12 cellular contexts compared by ENCODE assay signal in genomic region chr14:35347323-35348043, GRCh38. TPM values are rescaled to one million over a fixed set of nuclear protein-coding genes. Genes with fewer than 3 reads are reported as not detected.
DNase-seq lines count a peak whose midpoint lies in the region; ATAC-seq and TF ChIP-seq lines count a peak whose summit lies in the region.
"Had no signal": no experiment of that assay in that cellular context is flagged by ENCODE, and none has a peak within 500 bp of the region (broad histone marks: within the 10 kb centered on the region; RNA-seq: fewer than 3 reads in every experiment).

No MANE protein-coding gene starts in this region.

- H3K27me3 Mint-ChIP-seq in Caco-2 (ENCODE audit: insufficient read depth, unreplicated experiment) = no peaks in the 10 kb centered on the region
- H3K27me3 Mint-ChIP-seq in activated CD8-positive, alpha-beta T cell treated with anti-CD3 and anti-CD28 coated beads, Interleukin-2, amount 10 ng/mL, durations not matched to agents 7 days and 5 days (ENCODE audit: low read depth) = peaks cover 4% of the 10 kb centered on the region
- H3K27me3 Mint-ChIP-seq in neural progenitor cell (ENCODE audit: insufficient read depth, low read depth) = peaks cover 8% of the 10 kb centered on the region

- peak; percentile 48 for ATAC-seq in activated CD8-positive, alpha-beta T cell treated with anti-CD3 and anti-CD28 coated beads, Interleukin-2, amount 10 ng/mL, durations not matched to agents 7 days and 5 days
- ATAC-seq in HG02840 (IDR thresholded peaks at IDR 0.05; ENCODE audit: low FRiP score, unreplicated experiment) = no peak
- ATAC-seq in HG02759 (IDR thresholded peaks at IDR 0.05; ENCODE audit: unreplicated experiment) = no peak
- ATAC-seq in GM19351 (IDR thresholded peaks at IDR 0.05; ENCODE audit: unreplicated experiment) = no peak
- no peak for ATAC-seq in left cardiac atrium
- ATAC-seq: gastroesophageal sphincter had no signal

- TF ChIP-seq CTCF in Caco-2 (IDR thresholded peaks at IDR 0.05; ENCODE audit: insufficient read depth in 1 of 2, low read depth in 1 of 2, low read length in 1 of 2, severe bottlenecking in 1 of 2, unreplicated experiment in 1 of 2) (no peak), neural progenitor cell (IDR thresholded peaks at IDR 0.05) (no peak)

- no peaks in the 10 kb centered on the region for H3K27me3 ChIP-seq in Caco-2 (replicated peaks; ENCODE audit: control insufficient read depth, insufficient read depth, low read length)
- H3K27me3 ChIP-seq in HUES6 (ENCODE audit: control insufficient read depth, insufficient read depth, low read length) = no peaks in the 10 kb centered on the region
- no peaks in the 10 kb centered on the region for H3K27me3 ChIP-seq in neural progenitor cell
- H3K27me3 ChIP-seq: gastroesophageal sphincter had no signal

- no peak overlapping the region for H3K4me2 ChIP-seq in neural progenitor cell
- H3K4me2 ChIP-seq: PC-9 had no signal

- H3K36me3 Mint-ChIP-seq in Caco-2 (ENCODE audit: insufficient read depth, unreplicated experiment) (no peaks in the 10 kb centered on the region), neural progenitor cell (no peaks in the 10 kb centered on the region)
- H3K36me3 Mint-ChIP-seq in activated CD8-positive, alpha-beta T cell treated with anti-CD3 and anti-CD28 coated beads, Interleukin-2, amount 10 ng/mL, durations not matched to agents 7 days and 5 days (ENCODE audit: low read depth) = no peaks in the 10 kb centered on the region

- H3K36me3 ChIP-seq in Caco-2 (ENCODE audit: control insufficient read depth, insufficient read depth, low read length) (no peaks in the 10 kb centered on the region), HUES6 (ENCODE audit: control insufficient read depth, insufficient read depth, low read length) (no peaks in the 10 kb centered on the region), neural progenitor cell (no peaks in the 10 kb centered on the region)
- H3K36me3 ChIP-seq: gastroesophageal sphincter had no signal

- H3K27ac Mint-ChIP-seq in Caco-2 (ENCODE audit: unreplicated experiment) (peak overlapping the region; percentile 78), neural progenitor cell (peak overlapping the region; percentile 91)
- peak overlapping the region; percentile 58 for H3K27ac Mint-ChIP-seq in activated CD8-positive, alpha-beta T cell treated with anti-CD3 and anti-CD28 coated beads, Interleukin-2, amount 10 ng/mL, durations not matched to agents 7 days and 5 days

- peak in 1 of 2 experiments; percentile 39 for DNase-seq in Caco-2
- no peak for DNase-seq in activated CD8-positive, alpha-beta T cell treated with anti-CD3 and anti-CD28 coated beads, Interleukin-2, amount 10 ng/mL, durations not matched to agents 7 days and 5 days
- DNase-seq in neural progenitor cell (ENCODE audit: low spot score) = peak; percentile 57
- no peak for DNase-seq in left cardiac atrium
- DNase-seq: NCI-H1092 treated with DMSO at 0.1 percent for 48 hours, PC-9 had no signal

- H3K9me3 Mint-ChIP-seq in Caco-2 (ENCODE audit: unreplicated experiment) (no peaks in the 10 kb centered on the region), neural progenitor cell (no peaks in the 10 kb centered on the region)
- no peaks in the 10 kb centered on the region for H3K9me3 Mint-ChIP-seq in activated CD8-positive, alpha-beta T cell treated with anti-CD3 and anti-CD28 coated beads, Interleukin-2, amount 10 ng/mL, durations not matched to agents 7 days and 5 days (ENCODE audit: insufficient read depth)

- POLR2A ChIA-PET in Caco-2 (lab: Charles Lee) = no interaction called here
- POLR2A ChIA-PET in activated CD8-positive, alpha-beta T cell treated with anti-CD3 and anti-CD28 coated beads, Interleukin-2, amount 10 ng/mL, durations not matched to agents 7 days and 5 days (lab: Charles Lee) = no interaction called here

- intact Hi-C loops in Caco-2 (cut with micrococcal nuclease; ENCODE audit: unreplicated experiment) (loop anchor here (1.0 kb wide), 1 partner anchor 14 kb away; no protein-coding TSS in a partner anchor), left cardiac atrium (cut with DNase I) (no loop called here)

- H3K27ac ChIP-seq in HUES6 (ENCODE audit: low read depth, low read length) (peak overlapping the region; percentile 3; the same call in 1 of the 2 replicates), neural progenitor cell (no peak overlapping the region)
- H3K27ac ChIP-seq: gastroesophageal sphincter, PC-9, VCaP had no signal

- peaks cover under 1% of the 10 kb centered on the region for H3F3A ChIP-seq in neural progenitor cell (ENCODE audit: low read depth)

- H3K4me3 Mint-ChIP-seq in Caco-2 (ENCODE audit: unreplicated experiment) (peak overlapping the region; percentile 38), neural progenitor cell (peak overlapping the region; percentile 46)
- no peak overlapping the region for H3K4me3 Mint-ChIP-seq in activated CD8-positive, alpha-beta T cell treated with anti-CD3 and anti-CD28 coated beads, Interleukin-2, amount 10 ng/mL, durations not matched to agents 7 days and 5 days

- H3K4me1 ChIP-seq in Caco-2 = peaks cover 13% of the 10 kb centered on the region
- peaks cover 31% of the 10 kb centered on the region for H3K4me1 ChIP-seq in HUES6 (ENCODE audit: control insufficient read depth, insufficient read depth, low read length)
- H3K4me1 ChIP-seq in neural progenitor cell = peaks cover 15% of the 10 kb centered on the region

- H3K4me3 ChIP-seq in Caco-2 (ENCODE audit: low read depth, low read length) (no peak overlapping the region), HUES6 (ENCODE audit: low read depth, low read length) (no peak overlapping the region), neural progenitor cell (no peak overlapping the region)
- H3K4me3 ChIP-seq: gastroesophageal sphincter, PC-9 had no signal

- no peaks in the 10 kb centered on the region for H4K20me1 ChIP-seq in neural progenitor cell (ENCODE audit: low read depth)

- H2AFZ ChIP-seq in neural progenitor cell (replicated peaks) = peak overlapping the region; percentile 57
- H2AFZ ChIP-seq: PC-9 had no signal

- H3K4me1 Mint-ChIP-seq in Caco-2 (ENCODE audit: low read depth, unreplicated experiment) = peaks cover 29% of the 10 kb centered on the region
- H3K4me1 Mint-ChIP-seq in activated CD8-positive, alpha-beta T cell treated with anti-CD3 and anti-CD28 coated beads, Interleukin-2, amount 10 ng/mL, durations not matched to agents 7 days and 5 days (ENCODE audit: low read depth) = peaks cover 39% of the 10 kb centered on the region
- H3K4me1 Mint-ChIP-seq in neural progenitor cell = peaks cover 29% of the 10 kb centered on the region

- no TSS peak for BruUV-seq in Caco-2 (replicated peaks; lab: Mats Ljungman, UMichigan)

- no peaks in the 10 kb centered on the region for H3K9me3 ChIP-seq in Caco-2
- no peaks in the 10 kb centered on the region for H3K9me3 ChIP-seq in HUES6 (ENCODE audit: control insufficient read depth, insufficient read depth, low read depth, low read length)
- no peaks in the 10 kb centered on the region for H3K9me3 ChIP-seq in neural progenitor cell (ENCODE audit: low read depth)
- H3K9me3 ChIP-seq: gastroesophageal sphincter had no signal

- H3K79me2 ChIP-seq in neural progenitor cell (ENCODE audit: low read depth) = no peaks in the 10 kb centered on the region

- H3K9ac ChIP-seq in HUES6 (ENCODE audit: low read length) (no peak overlapping the region), neural progenitor cell (no peak overlapping the region)

- CTCF ChIA-PET in Caco-2 (lab: Charles Lee) = interaction anchor here (0.6 kb wide), 1 partner anchor 18 kb away, joined by 3 read pairs; no protein-coding TSS in a partner anchor
- CTCF ChIA-PET in activated CD8-positive, alpha-beta T cell treated with anti-CD3 and anti-CD28 coated beads, Interleukin-2, amount 10 ng/mL, durations not matched to agents 7 days and 5 days (lab: Charles Lee) = no interaction called here

RNA-seq across cellular contexts. Expression of gene PSMA6, which starts 55.3 kb away (rescaled TPM):
- 246 and 247 TPM in 2 replicates for total RNA-seq in Caco-2 (2022)
- 100 to 1,000 TPM; 266 to 269 TPM for total RNA-seq in activated CD8-positive, alpha-beta T cell treated with anti-CD3 and anti-CD28 coated beads, Interleukin-2, amount 10 ng/mL, durations not matched to agents 7 days and 5 days
- 241 and 344 TPM in 2 replicates for total RNA-seq in neural progenitor cell (ENCODE audit: low replicate concordance)
- 100 to 1,000 TPM; 131 to 165 TPM for total RNA-seq in left cardiac atrium

RNA-seq across cellular contexts. Expression of gene NFKBIA, which starts 57.1 kb away (rescaled TPM):
- total RNA-seq in Caco-2 (2022) = 33.4 and 39.9 TPM in 2 replicates
- total RNA-seq in activated CD8-positive, alpha-beta T cell treated with anti-CD3 and anti-CD28 coated beads, Interleukin-2, amount 10 ng/mL, durations not matched to agents 7 days and 5 days = 10 to 100 TPM; 56.1 to 56.8 TPM
- 26.4 and 31.6 TPM in 2 replicates for total RNA-seq in neural progenitor cell (ENCODE audit: low replicate concordance)
- 100 to 1,000 TPM in 1 of 2 donors, 10 to 100 TPM in 1; 99.0 to 103 TPM for total RNA-seq in left cardiac atrium
